ENCODE assay signal across 8 cellular contexts in genomic region chr2:87076253-87077027, GRCh38. TPM values are rescaled to one million over a fixed set of nuclear protein-coding genes. Genes with fewer than 3 reads are reported as not detected.
A peak's percentile ranks its signal among the peaks of the same experiment; 100 is the strongest.
DNase-seq lines count a peak whose midpoint lies in the region; ATAC-seq, FAIRE-seq and TF ChIP-seq lines count a peak whose summit lies in the region.
"Not testable (repeated sequence)": the region's sequence is repeated elsewhere in the genome, so short reads cannot be mapped to it uniquely, and the experiment has no call there.

No MANE protein-coding gene starts in this region.

- peak overlapping the region; percentile 96 for H3K27ac Mint-ChIP-seq in activated CD8-positive, alpha-beta memory T cell treated with anti-CD3 and anti-CD28 coated beads, Interleukin-2, amount 10 ng/mL, durations not matched to agents 7 days and 5 days

- peak overlapping the region; percentile 77 for H3K9ac ChIP-seq in Loucy (ENCODE audit: low read depth, low read length, poor library complexity, severe bottlenecking)

- peak overlapping the region; percentile 85 for H3K4me3 Mint-ChIP-seq in activated CD8-positive, alpha-beta memory T cell treated with anti-CD3 and anti-CD28 coated beads, Interleukin-2, amount 10 ng/mL, durations not matched to agents 7 days and 5 days

- peaks cover 20% of the 10 kb centered on the region for H3K79me2 ChIP-seq in Loucy (ENCODE audit: insufficient read depth, low read length)

- not testable (repeated sequence) for FAIRE-seq in small intestine (lab: Jason Lieb, UNC)

- peak overlapping the region; percentile 87 for H3K4me3 ChIP-seq in Loucy (ENCODE audit: low read length, poor library complexity, severe bottlenecking)
- H3K4me3 ChIP-seq in dorsolateral prefrontal cortex = peak overlapping the region; percentile 21 to 85 (median 73)
- H3K4me3 ChIP-seq in small intestine (ENCODE audit: low read depth in 1 of 2, low read length in 2 of 2) = peak overlapping the region; percentile 57 to 71
- peak overlapping the region; percentile 64 to 72 for H3K4me3 ChIP-seq in aorta (ENCODE audit: low read length in 2 of 2)

- peak overlapping the region; percentile 94 for H2AFZ ChIP-seq in Loucy (ENCODE audit: low read length)

- H3K27ac ChIP-seq in dorsolateral prefrontal cortex (peak overlapping the region; percentile 40 to 99 (median 96)), layer of hippocampus (ENCODE audit: low read depth, low read length) (peak overlapping the region; percentile 90), small intestine (ENCODE audit: low read depth in 1 of 2, low read length in 1 of 2) (peak overlapping the region; percentile 97), aorta (ENCODE audit: low read depth in 1 of 2, low read length in 2 of 2) (peak overlapping the region; percentile 67 to 92)

- not testable (repeated sequence) for H3K9me2 ChIP-seq in Loucy (replicated peaks; ENCODE audit: low read depth, low read length)

- TF ChIP-seq CTCF in Loucy (conservative IDR thresholded peaks at IDR 0.05; ENCODE audit: low read length) = not testable (repeated sequence)
- TF ChIP-seq CTCF in dorsolateral prefrontal cortex (IDR thresholded peaks at IDR 0.05 in 54 of 56, conservative IDR thresholded peaks at IDR 0.05 in 2 of 56; ENCODE audit: low read depth in 1 of 56, partially characterized antibody in 56 of 56) = peak in 6 of 56 donors; percentile 6 to 29 (median 10)

- intact Hi-C loops in dorsolateral prefrontal cortex (cut with DNase I); aorta (cut with DNase I): not testable (repeated sequence)

- H3K36me3 Mint-ChIP-seq in activated CD8-positive, alpha-beta memory T cell treated with anti-CD3 and anti-CD28 coated beads, Interleukin-2, amount 10 ng/mL, durations not matched to agents 7 days and 5 days = not testable (repeated sequence)

- H3K27me3 ChIP-seq in Loucy (ENCODE audit: insufficient read depth, low read length, poor library complexity, severe bottlenecking); dorsolateral prefrontal cortex; layer of hippocampus (ENCODE audit: control insufficient read depth, insufficient read depth, low read length); small intestine (ENCODE audit: control insufficient read depth in 2 of 2, insufficient read depth in 2 of 2, low read length in 2 of 2); aorta (ENCODE audit: control insufficient read depth in 1 of 2, insufficient read depth in 2 of 2, low read length in 1 of 2): not testable (repeated sequence)

- not testable (repeated sequence) for H3K4me1 ChIP-seq in Loucy (ENCODE audit: insufficient read depth, low read length, poor library complexity, severe bottlenecking); small intestine (ENCODE audit: control insufficient read depth in 2 of 2, insufficient read depth in 1 of 2, low read depth in 1 of 2, low read length in 1 of 2); aorta (ENCODE audit: control insufficient read depth in 1 of 2, insufficient read depth in 2 of 2, low read length in 2 of 2)

- not testable (repeated sequence) for H3K4me2 ChIP-seq in Loucy (ENCODE audit: low read depth, low read length, poor library complexity, severe bottlenecking)

- H3K36me3 ChIP-seq in Loucy (ENCODE audit: insufficient read depth, low read length); small intestine (ENCODE audit: control insufficient read depth in 2 of 2, insufficient read depth in 2 of 2, low read length in 2 of 2); aorta (ENCODE audit: control insufficient read depth in 1 of 2, insufficient read depth in 2 of 2, low read length in 1 of 2): not testable (repeated sequence)

- 0 to 1% (median 1%) methylated on average over 28 to 69 of the region's 76 CpGs for WGBS in small intestine, 3 donors
- WGBS in aorta, 2 donors = 0 to 1% methylated on average over 38 to 75 of the region's 76 CpGs

- H3K4me1 Mint-ChIP-seq in activated CD8-positive, alpha-beta memory T cell treated with anti-CD3 and anti-CD28 coated beads, Interleukin-2, amount 10 ng/mL, durations not matched to agents 7 days and 5 days = not testable (repeated sequence)

- CTCF ChIA-PET in activated CD8-positive, alpha-beta memory T cell treated with anti-CD3 and anti-CD28 coated beads, Interleukin-2, amount 10 ng/mL, durations not matched to agents 7 days and 5 days (lab: Charles Lee) = not testable (repeated sequence)

- H3K9me3 Mint-ChIP-seq in activated CD8-positive, alpha-beta memory T cell treated with anti-CD3 and anti-CD28 coated beads, Interleukin-2, amount 10 ng/mL, durations not matched to agents 7 days and 5 days (ENCODE audit: low read depth) = not testable (repeated sequence)

- not testable (repeated sequence) for H4K20me1 ChIP-seq in Loucy (ENCODE audit: insufficient read depth, low read length, poor library complexity, severe bottlenecking)

- not testable (repeated sequence) for H3K27me3 Mint-ChIP-seq in activated CD8-positive, alpha-beta memory T cell treated with anti-CD3 and anti-CD28 coated beads, Interleukin-2, amount 10 ng/mL, durations not matched to agents 7 days and 5 days

- H3K9me3 ChIP-seq in Loucy (ENCODE audit: insufficient read depth, low read depth, low read length); small intestine (ENCODE audit: control insufficient read depth, low read depth); aorta (ENCODE audit: control insufficient read depth, low read length): not testable (repeated sequence)

- peak; percentile 90 for ATAC-seq in GM18502 (IDR thresholded peaks at IDR 0.05; ENCODE audit: poor library complexity, unreplicated experiment)
- peak; percentile 95 for ATAC-seq in HG02610 (IDR thresholded peaks at IDR 0.05; ENCODE audit: unreplicated experiment)
- ATAC-seq in activated CD8-positive, alpha-beta memory T cell treated with anti-CD3 and anti-CD28 coated beads, Interleukin-2, amount 10 ng/mL, durations not matched to agents 7 days and 5 days = peak; percentile 92
- ATAC-seq in aorta (ENCODE audit: low FRiP score) = peak; percentile 99

- DNase-seq in activated CD8-positive, alpha-beta memory T cell treated with anti-CD3 and anti-CD28 coated beads, Interleukin-2, amount 10 ng/mL, durations not matched to agents 7 days and 5 days = peak; percentile 96
- DNase-seq in dorsolateral prefrontal cortex (peak; percentile 79 to 94 (median 90)), small intestine (peak; percentile 84), aorta (peak; percentile 95 to 97)

- not testable (repeated sequence) for H3F3A ChIP-seq in Loucy (ENCODE audit: low read depth)

RNA-seq across cellular contexts. Expression of gene PLGLB1, which starts 54.8 kb away (rescaled TPM):
- total RNA-seq in activated CD8-positive, alpha-beta memory T cell treated with anti-CD3 and anti-CD28 coated beads, Interleukin-2, amount 10 ng/mL, durations not matched to agents 7 days and 5 days = 1 to 10 TPM; 3.3 to 4.4 TPM
- total RNA-seq in dorsolateral prefrontal cortex = 10 to 100 TPM in 118 of 120 experiments, 1 to 10 TPM in 2; 8.1 to 40.8 (median 19.5) TPM
- 1 to 10 TPM in 2 of 3 donors, not detected in 1; 1.2 to 4.0 TPM for polyA plus RNA-seq in small intestine
- total RNA-seq in aorta = 1 to 10 TPM; 2.0 to 9.0 TPM
- polyA plus RNA-seq in aorta = 1 to 10 TPM; 2.3 to 8.2 TPM

Comparison
In these comparisons a context has a peak if more than half of its experiments do, and no peak if none do; other contexts are left out.
1. Peak in every context shown above with its lines: DNase-seq, ATAC-seq, H3K4me3 ChIP-seq and H3K27ac ChIP-seq.